ENCODE assay signal across 8 cellular contexts in genomic region chr21:39518055-39518844, GRCh38.
DNase-seq lines count a peak whose midpoint lies in the region; ATAC-seq and TF ChIP-seq lines count a peak whose summit lies in the region.

No MANE protein-coding gene starts in this region.

- POLR2A ChIA-PET in T-cell (lab: Charles Lee), result no interaction called here

- DNase-seq in ELR (ENCODE audit: low read depth) (peak; percentile 74), HFF-Myc (ENCODE audit: extremely low read depth, low read depth) (peak; percentile 16), NCI-H1694 (lab: John Stamatoyannopoulos, UW) (peak; percentile 94), T-cell (peak in 29 of 34 experiments; percentile 4 to 40 (median 26)), brain microvascular endothelial cell (peak; percentile 10), iPS-NIHi11 (ENCODE audit: low spot score) (peak; percentile 90), foreskin melanocyte (no peak)
- DNase-seq in stimulated activated CD4-positive, alpha-beta T cell treated with anti-CD3 and anti-CD28 coated beads, Interleukin-15, amount 100 ng/mL, for 24 hours, result peak; percentile 53

- H3K27ac Mint-ChIP-seq in T-cell, result no peak overlapping the region

- no peak overlapping the region for H3K4me3 ChIP-seq in HFF-Myc (replicated peaks; ENCODE audit: low read depth, low read length)
- no peak overlapping the region for H3K4me3 ChIP-seq in brain microvascular endothelial cell (ENCODE audit: low read depth, low read length)

- no peaks in the 10 kb centered on the region for H3K27me3 ChIP-seq in brain microvascular endothelial cell (replicated peaks)

- H3K4me1 Mint-ChIP-seq in T-cell, result peaks cover 0 to 6% (median 3%) of the 10 kb centered on the region in 3 donors

- no peak overlapping the region for H3K4me3 Mint-ChIP-seq in T-cell

- no peak overlapping the region for H3K27ac ChIP-seq in brain microvascular endothelial cell

- H3K9me3 Mint-ChIP-seq in T-cell, result no peaks in the 10 kb centered on the region

- peaks cover 1 to 3% of the 10 kb centered on the region in 2 donors for H3K27me3 Mint-ChIP-seq in T-cell

- CTCF ChIA-PET in T-cell (lab: Charles Lee), result interaction anchor here (0.6 to 1.2 kb wide), 9 partner anchors 9 to 921 kb away, joined by 3 to 5 read pairs (median 3); no protein-coding TSS in a partner anchor

- H3K36me3 ChIP-seq in brain microvascular endothelial cell (replicated peaks), result no peaks in the 10 kb centered on the region

- in situ Hi-C loops in brain microvascular endothelial cell (cut with HindIII; ENCODE audit: low pct_ligation_motif_present, low sequenced_read_pairs), result loop anchor here (25.0 kb wide), 1 partner anchor 194 kb away; no protein-coding TSS in a partner anchor

- ATAC-seq in T-cell (replicated peaks in 1 of 4), result peak; percentile 51 to 56 (median 54)

- TF ChIP-seq CTCF in HFF-Myc (IDR thresholded peaks at IDR 0.05; ENCODE audit: low read depth, low read length, missing control alignments), result peak; percentile 74
- peak; percentile 87 for TF ChIP-seq CTCF in brain microvascular endothelial cell (IDR thresholded peaks at IDR 0.05; ENCODE audit: low read depth, low read length, missing control alignments)

- no peaks in the 10 kb centered on the region for H3K36me3 Mint-ChIP-seq in T-cell
